Comparison of ENCODE assay signal across 13 cellular contexts in genomic region chr14:101973356-101973755, GRCh38. TPM values are rescaled to one million over a fixed set of nuclear protein-coding genes. Genes with fewer than 3 reads are reported as not detected.
DNase-seq lines count a peak whose midpoint lies in the region; ATAC-seq and TF ChIP-seq lines count a peak whose summit lies in the region.
"Had no signal": no experiment of that assay in that cellular context is flagged by ENCODE, and none has a peak within 500 bp of the region (broad histone marks: within the 10 kb centered on the region; RNA-seq: fewer than 3 reads in every experiment).

No MANE protein-coding gene starts in this region.

- H3K9me3 ChIP-seq in HCT116 (ENCODE audit: control insufficient read depth in 1 of 2, insufficient read depth in 1 of 2, low read depth in 1 of 2, low read length in 2 of 2) (no peaks in the 10 kb centered on the region), adipocyte (ENCODE audit: control insufficient read depth, low read length) (no peaks in the 10 kb centered on the region), hepatocyte (ENCODE audit: low read depth) (no peaks in the 10 kb centered on the region), tibial artery (no peaks in the 10 kb centered on the region)
- H3K9me3 ChIP-seq in CD8-positive, alpha-beta memory T cell (ENCODE audit: low read length): no peaks in the 10 kb centered on the region

- no TSS peak for BruUV-seq in HCT116 (replicated peaks; lab: Mats Ljungman, UMichigan)

- TF ChIP-seq CTCF in HCT116 (IDR thresholded peaks at IDR 0.05 in 2 of 3, conservative IDR thresholded peaks at IDR 0.05 in 1 of 3; ENCODE audit: borderline replicate concordance in 1 of 3, insufficient read depth in 1 of 3, low read depth in 2 of 3, low read length in 2 of 3): no peak
- no peak for TF ChIP-seq CTCF in hepatocyte (IDR thresholded peaks at IDR 0.05; ENCODE audit: poor library complexity)
- no peak for TF ChIP-seq CTCF in tibial artery (IDR thresholded peaks at IDR 0.05)

- H2AFZ ChIP-seq in HCT116 (ENCODE audit: low read depth, low read length, poor library complexity, severe bottlenecking) (no peak overlapping the region), hepatocyte (no peak overlapping the region)

- no peak for ATAC-seq in HCT116
- ATAC-seq: stimulated activated naive CD8-positive, alpha-beta T cell treated with anti-CD3 and anti-CD28 coated beads, Interleukin-15, amount 100 ng/mL, for 72 hours had no signal

- H3K27me3 Mint-ChIP-seq in CD8-positive, alpha-beta memory T cell: no peaks in the 10 kb centered on the region
- H3K27me3 Mint-ChIP-seq: stimulated activated naive CD8-positive, alpha-beta T cell treated with anti-CD3 and anti-CD28 coated beads, Interleukin-15, amount 100 ng/mL, for 72 hours had no signal

- H3K36me3 ChIP-seq in HCT116 (ENCODE audit: control insufficient read depth in 1 of 2, insufficient read depth in 2 of 2, low read length in 2 of 2) (peaks cover 12 to 16% of the 10 kb centered on the region in 2 experiments; a peak in 3 of 4 replicates), adipocyte (ENCODE audit: control insufficient read depth, insufficient read depth, low read length, severe bottlenecking) (peaks cover 29% of the 10 kb centered on the region), hepatocyte (replicated peaks; ENCODE audit: insufficient read depth, low read depth) (no peaks in the 10 kb centered on the region), tibial artery (peaks cover 9 to 25% (median 14%) of the 10 kb centered on the region in 3 donors)
- peaks cover 5% of the 10 kb centered on the region for H3K36me3 ChIP-seq in CD8-positive, alpha-beta memory T cell (ENCODE audit: insufficient read depth, low read length)

- H3K9me3 Mint-ChIP-seq in CD8-positive, alpha-beta memory T cell: no peaks in the 10 kb centered on the region
- H3K9me3 Mint-ChIP-seq: stimulated activated naive CD8-positive, alpha-beta T cell treated with anti-CD3 and anti-CD28 coated beads, Interleukin-15, amount 100 ng/mL, for 72 hours had no signal

- H3K27ac ChIP-seq in HCT116 (ENCODE audit: low read depth, low read length) (peak overlapping the region; percentile 62; the same call in 1 of the 2 replicates), hepatocyte (peak overlapping the region; percentile 82), tibial artery (peak overlapping the region; percentile 29 to 58)
- H3K27ac ChIP-seq in CD8-positive, alpha-beta memory T cell (ENCODE audit: low read depth, low read length): no peak overlapping the region

- H3K4me3 ChIP-seq in HCT116 (replicated peaks in 1 of 2; ENCODE audit: low read depth in 1 of 2, low read length in 2 of 2) (no peak overlapping the region), adipocyte (ENCODE audit: low read length) (peak overlapping the region; percentile 72), hepatocyte (no peak overlapping the region), tibial artery (no peak overlapping the region)
- H3K4me3 ChIP-seq in CD8-positive, alpha-beta memory T cell (ENCODE audit: low read length): no peak overlapping the region

- H3K79me2 ChIP-seq in HCT116 (ENCODE audit: insufficient read depth, low read length): peaks cover 76% of the 10 kb centered on the region
- H3K79me2 ChIP-seq in hepatocyte: peaks cover 95% of the 10 kb centered on the region

- no peak for TF ChIP-seq POLR2A in HCT116 (IDR thresholded peaks at IDR 0.05; ENCODE audit: borderline replicate concordance, extremely low read depth, insufficient read depth, insufficient read length)

- H3K4me2 ChIP-seq in HCT116 (ENCODE audit: low read length) (peak overlapping the region; percentile 75), hepatocyte (no peak overlapping the region)

- H3K4me1 ChIP-seq in HCT116 (ENCODE audit: control insufficient read depth in 1 of 2, insufficient read depth in 2 of 2, low read length in 2 of 2) (peaks cover 26 to 30% of the 10 kb centered on the region in 2 experiments), adipocyte (ENCODE audit: control insufficient read depth, insufficient read depth, low read length) (peaks cover 54% of the 10 kb centered on the region), hepatocyte (ENCODE audit: insufficient read depth) (peaks cover 11% of the 10 kb centered on the region), tibial artery (peaks cover 0 to 46% (median 18%) of the 10 kb centered on the region in 4 donors)
- peaks cover 13% of the 10 kb centered on the region for H3K4me1 ChIP-seq in CD8-positive, alpha-beta memory T cell (ENCODE audit: insufficient read depth, low read length)

- peaks cover 40 to 61% (median 57%) of the 10 kb centered on the region in 3 donors for H3K4me1 Mint-ChIP-seq in CD8-positive, alpha-beta memory T cell

- no peaks in the 10 kb centered on the region for H4K20me1 ChIP-seq in HCT116 (ENCODE audit: insufficient read depth)
- peaks cover 69% of the 10 kb centered on the region for H4K20me1 ChIP-seq in hepatocyte (ENCODE audit: insufficient read depth, poor library complexity, severe bottlenecking)

- in situ Hi-C loops in KBM-7 (cut with MboI; ENCODE audit: low pct_unique_long_range_greater_than_20kb, low sequenced_read_pairs): no loop called here

- H3K36me3 Mint-ChIP-seq in CD8-positive, alpha-beta memory T cell: peaks cover 0 to 47% (median 7%) of the 10 kb centered on the region in 3 donors

- POLR2A ChIA-PET in HCT116 (lab: Charles Lee): no interaction called here
- POLR2A ChIA-PET in CD8-positive, alpha-beta memory T cell (lab: Charles Lee): no interaction called here

- TF ChIP-seq RAD21 in HCT116 (IDR thresholded peaks at IDR 0.05; ENCODE audit: low read depth): no peak

- H3K4me3 Mint-ChIP-seq in CD8-positive, alpha-beta memory T cell: no peak overlapping the region
- H3K4me3 Mint-ChIP-seq: stimulated activated naive CD8-positive, alpha-beta T cell treated with anti-CD3 and anti-CD28 coated beads, Interleukin-15, amount 100 ng/mL, for 72 hours had no signal

- intact Hi-C loops in HCT116 (cut with micrococcal nuclease): no loop called here
- intact Hi-C loops in tibial artery (cut with DNase I; ENCODE audit: low total_unique reads): no loop called here

- H3K9ac ChIP-seq in HCT116 (ENCODE audit: low read length) (peak overlapping the region; percentile 55), adipocyte (ENCODE audit: low read length) (peak overlapping the region; percentile 84)

- 98% methylated on average over 7 of the region's 7 CpGs for WGBS in hepatocyte (ENCODE audit: low lambda C conversion rate, missing lambda C conversion rate)

- RAD21 ChIA-PET in HCT116 (lab: Charles Lee; ENCODE audit: low non-redundant PET in 1 of 2, low total read pairs in 2 of 2, uncharacterized antibody in 2 of 2, unreplicated experiment in 2 of 2): no interaction called here

- CTCF ChIA-PET in HCT116 (lab: Charles Lee): interaction anchor here (1.1 to 2.1 kb wide), 4 partner anchors 12 to 266 kb away, joined by 3 to 7 read pairs (median 4); no protein-coding TSS in a partner anchor
- CTCF ChIA-PET in CD8-positive, alpha-beta memory T cell (lab: Charles Lee): interaction anchor here (1.9 kb wide), 1 partner anchor 123 kb away, joined by 7 read pairs; no protein-coding TSS in a partner anchor

- DNase-seq in HCT116 (ENCODE audit: low read depth, low spot score): no peak
- DNase-seq in adipocyte (ENCODE audit: low read depth): no peak
- DNase-seq in hepatocyte (ENCODE audit: low spot score): no peak
- DNase-seq in tibial artery: peak in 1 of 2 donors; percentile 55
- no peak for DNase-seq in KBM-7
- DNase-seq in CD8-positive, alpha-beta memory T cell: no peak
- no peak for DNase-seq in NK-92 treated with Interleukin-12 subunit alpha and Interleukin-12 subunit beta, amount 100 ng/mL, for 24 hours (lab: John Stamatoyannopoulos, UW)
- DNase-seq: activated naive CD4-positive, alpha-beta T cell treated with anti-CD3 and anti-CD28 coated beads, Interleukin-2, amount 50 U/mL, for 16 hours; NCI-H1417; NCI-H524; retina; SIG-M5; stimulated activated naive CD8-positive, alpha-beta T cell treated with anti-CD3 and anti-CD28 coated beads, Interleukin-15, amount 100 ng/mL, for 72 hours had no signal

- H3K27me3 ChIP-seq in HCT116 (ENCODE audit: insufficient read depth, low read length) (no peaks in the 10 kb centered on the region), adipocyte (replicated peaks; ENCODE audit: control insufficient read depth, insufficient read depth, low read length) (no peaks in the 10 kb centered on the region), hepatocyte (no peaks in the 10 kb centered on the region), tibial artery (no peaks in the 10 kb centered on the region)
- no peaks in the 10 kb centered on the region for H3K27me3 ChIP-seq in CD8-positive, alpha-beta memory T cell (ENCODE audit: insufficient read depth, low read length, poor library complexity, severe bottlenecking)

- H3K27ac Mint-ChIP-seq in CD8-positive, alpha-beta memory T cell: peak overlapping the region in 1 of 8 donors; percentile 24

- H3K9me2 ChIP-seq in HCT116 (ENCODE audit: insufficient read depth) (no peaks in the 10 kb centered on the region), hepatocyte (replicated peaks; ENCODE audit: insufficient read depth) (no peaks in the 10 kb centered on the region)

TF ChIP-seq in HCT116, 20 proteins besides CTCF, POLR2A, EP300 and RAD21:
- no peak for TF ChIP-seq CEBPB (IDR thresholded peaks at IDR 0.05; ENCODE audit: low read depth)
- TF ChIP-seq FOSL1 (IDR thresholded peaks at IDR 0.05; ENCODE audit: low read depth): no peak
- TF ChIP-seq CBX3 (IDR thresholded peaks at IDR 0.05; ENCODE audit: low read depth): no peak
- TF ChIP-seq ZBTB33 (IDR thresholded peaks at IDR 0.05; ENCODE audit: extremely low read depth, insufficient replicate concordance, low read length): no peak
- no peak for TF ChIP-seq ZFX (IDR thresholded peaks at IDR 0.05)
- TF ChIP-seq JUND (IDR thresholded peaks at IDR 0.05): no peak

RNA-seq across cellular contexts. Expression of gene DYNC1H1, which starts 9.0 kb away (rescaled TPM):
- total RNA-seq in HCT116 (2021; ENCODE audit: unreplicated experiment): 361 TPM
- 307 and 340 TPM in 2 replicates for polyA plus RNA-seq in HCT116 (2012)
- 342 and 405 TPM in 2 replicates for total RNA-seq in hepatocyte
- 141 and 164 TPM in 2 replicates for polyA plus RNA-seq in hepatocyte
- total RNA-seq in CD8-positive, alpha-beta memory T cell: 100 to 1,000 TPM; 241 to 249 TPM
- polyA plus RNA-seq in CD8-positive, alpha-beta memory T cell: 59.7 TPM
